Comparison of ENCODE assay signal across 8 cellular contexts in the genomic region with DNA sequence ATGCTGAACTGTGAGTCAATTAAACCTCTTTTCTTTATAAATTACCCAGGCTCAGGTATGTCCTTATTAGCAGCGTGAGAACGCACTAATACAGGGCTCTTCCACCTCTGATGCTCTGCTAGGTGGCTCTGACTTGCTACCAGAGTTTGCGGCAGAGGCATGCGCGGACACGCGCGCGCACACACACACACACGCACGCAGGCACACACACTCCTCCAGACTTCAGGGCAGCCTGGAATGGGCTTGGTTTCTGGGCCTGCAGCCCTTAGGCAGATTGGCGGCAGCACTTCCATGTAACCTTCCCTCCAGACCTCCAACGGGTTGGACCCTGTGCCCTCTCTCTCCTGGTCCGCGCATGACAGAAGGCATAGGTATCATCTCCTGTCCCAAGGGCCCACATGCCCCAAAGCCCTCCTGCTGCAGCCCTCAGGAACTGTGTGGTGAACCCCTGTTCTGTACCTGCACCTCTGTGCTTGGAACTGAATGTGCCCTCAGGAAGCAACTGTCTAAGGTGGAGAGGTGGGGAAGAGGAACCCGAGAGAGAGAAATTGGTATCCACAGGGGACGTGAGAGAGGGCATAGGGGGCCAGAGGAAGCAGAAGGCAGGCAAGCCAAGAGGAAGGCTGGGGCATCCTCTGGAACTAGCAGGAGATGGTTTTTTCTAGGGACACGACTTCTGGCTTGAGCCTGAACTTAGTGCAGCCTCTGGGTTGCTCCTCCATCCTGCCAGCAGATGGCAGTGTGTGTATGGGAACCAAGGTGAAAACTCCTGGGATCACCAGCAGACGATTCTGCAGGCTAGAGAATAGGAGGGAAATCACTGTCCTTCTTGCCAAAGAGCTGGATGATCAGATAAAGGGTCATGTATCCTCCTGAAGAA. TPM values are rescaled to one million over a fixed set of nuclear protein-coding genes. Genes with fewer than 3 reads are reported as not detected.
DNase-seq lines count a peak whose midpoint lies in the region; ATAC-seq, FAIRE-seq and TF ChIP-seq lines count a peak whose summit lies in the region.

No MANE protein-coding gene starts in this region.

- TF ChIP-seq CTCF in Peyer's patch (IDR thresholded peaks at IDR 0.05) (peak; percentile 31 to 74 (median 64)), retinal pigment epithelial cell (conservative IDR thresholded peaks at IDR 0.05; ENCODE audit: low read depth, low read length) (peak; percentile 97)

- FAIRE-seq in GM12892 (lab: Jason Lieb, UNC) = peak; percentile 94

- ATAC-seq in left cardiac atrium (peak; percentile 83 to 86), HG02623 (IDR thresholded peaks at IDR 0.05; ENCODE audit: unreplicated experiment) (no peak)

- H3K9me3 ChIP-seq in Peyer's patch (no peaks in the 10 kb centered on the region), adipocyte (ENCODE audit: control insufficient read depth, low read length) (peaks cover 9% of the 10 kb centered on the region)

- H3K9ac ChIP-seq in adipocyte (ENCODE audit: low read length) = no peak overlapping the region

- intact Hi-C loops in left cardiac atrium (cut with DNase I) = no loop called here

- no peaks in the 10 kb centered on the region for H3K4me1 ChIP-seq in Peyer's patch
- no peaks in the 10 kb centered on the region for H3K4me1 ChIP-seq in adipocyte (ENCODE audit: control insufficient read depth, insufficient read depth, low read length)

- no peak overlapping the region for H3K27ac ChIP-seq in Peyer's patch

- DNase-seq in AG08396 (ENCODE audit: low spot score) (peak; percentile 87), GM12892 (ENCODE audit: insufficient read length) (peak; percentile 58), Peyer's patch (peak; percentile 53 to 82 (median 58)), adipocyte (ENCODE audit: low read depth) (peak; percentile 84), left cardiac atrium (peak; percentile 63), retinal pigment epithelial cell (ENCODE audit: low read depth) (peak; percentile 24)
- DNase-seq in Jurkat, Clone E6-1 (ENCODE audit: low read depth, low spot score) = peak; percentile 41

- TF ChIP-seq POLR2A in GM12892 (IDR thresholded peaks at IDR 0.05; ENCODE audit: low read depth, low read length) (no peak), Peyer's patch (IDR thresholded peaks at IDR 0.05) (no peak)

- H3K36me3 ChIP-seq in Peyer's patch (no peaks in the 10 kb centered on the region), adipocyte (ENCODE audit: control insufficient read depth, insufficient read depth, low read length, severe bottlenecking) (no peaks in the 10 kb centered on the region)

- no peak overlapping the region for H3K4me3 ChIP-seq in Jurkat, Clone E6-1 (ENCODE audit: low read length)
- H3K4me3 ChIP-seq in Peyer's patch (no peak overlapping the region), adipocyte (ENCODE audit: low read length) (no peak overlapping the region), retinal pigment epithelial cell (ENCODE audit: low read length) (no peak overlapping the region)

- H3K27me3 ChIP-seq in Peyer's patch (no peaks in the 10 kb centered on the region), adipocyte (replicated peaks; ENCODE audit: control insufficient read depth, insufficient read depth, low read length) (peaks cover 50% of the 10 kb centered on the region)

RNA-seq across cellular contexts. Expression of a gene that starts 23.4 kb away (rescaled TPM):
- polyA plus RNA-seq in GM12892 (2012; ENCODE audit: missing spikeins) = 7.1 TPM
- not detected for polyA plus RNA-seq in Jurkat, Clone E6-1 (2012; ENCODE audit: insufficient read depth, insufficient read length)
- 10 to 100 TPM in 1 of 4 donors, 1 to 10 TPM in 3; 2.8 to 26.4 (median 4.9) TPM for total RNA-seq in Peyer's patch
- total RNA-seq in left cardiac atrium = 10 to 100 TPM; 12.5 to 13.8 TPM

Comparison
In these comparisons a context has a peak if more than half of its experiments do, and no peak if none do; other contexts are left out.
1. DNase-seq: peak in every context shown above with its lines; median percentile 87 in AG08396; 84 in adipocyte; 63 in left cardiac atrium; 58 in GM12892; 58 in Peyer's patch; 41 in Jurkat, Clone E6-1; 24 in retinal pigment epithelial cell.